Comparison of ENCODE assay signal across 24 cellular contexts in the genomic region with DNA sequence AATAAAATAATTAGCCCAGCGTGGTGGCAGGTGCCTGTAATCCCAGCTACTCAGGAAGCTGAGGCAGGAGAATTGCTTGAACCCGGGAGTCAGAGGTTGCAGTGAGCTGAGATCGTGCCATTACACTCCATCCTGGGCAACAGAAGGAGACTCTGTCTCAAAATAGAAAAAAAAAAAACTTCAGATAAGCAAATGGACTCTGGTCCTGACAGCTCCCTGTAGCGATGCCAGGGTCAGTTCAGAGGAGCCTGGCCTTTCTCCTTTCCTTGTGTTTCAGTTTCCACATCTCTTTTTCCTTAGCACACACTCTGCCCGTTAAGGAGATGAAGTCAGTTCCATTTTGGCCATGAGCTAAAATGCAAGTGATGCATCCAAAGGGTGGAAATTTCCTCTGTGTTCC.
"Had no signal": no experiment of that assay in that cellular context is flagged by ENCODE, and none has a peak within 500 bp of the region (broad histone marks: within the 10 kb centered on the region; RNA-seq: fewer than 3 reads in every experiment).

No MANE protein-coding gene starts in this region.

- H3K27me3 ChIP-seq: body of pancreas, foreskin keratinocyte, sigmoid colon had no signal

- DNase-seq: activated CD4-positive, alpha-beta memory T cell treated with anti-CD3 and anti-CD28 coated beads for 36 hours; activated CD4-positive, alpha-beta T cell treated with anti-CD3 and anti-CD28 coated beads, Interleukin-2, amount 10 ng/mL, durations not matched to agents 24 days and 14 days; activated CD4-positive, CD25-positive, alpha-beta regulatory T cell treated with anti-CD3 and anti-CD28 coated beads, Interleukin-2, amount 50 U/mL, for 72 hours; activated CD8-positive, alpha-beta memory T cell treated with anti-CD3 and anti-CD28 coated beads, Interleukin-2, amount 50 U/mL, for 48 hours; activated gamma-delta T cell treated with Interleukin-2 at 50 U/mL for 16 hours; activated T-cell treated with anti-CD3 and anti-CD28 coated beads, Interleukin-2, amount 50 U/mL, for 24 hours; anterior cingulate cortex; endodermal cell; foreskin keratinocyte; lower lobe of right lung; mesenchymal stem cell; posterior cingulate gyrus; sigmoid colon; stimulated activated CD4-positive, alpha-beta T cell treated with anti-CD3 and anti-CD28 coated beads, Interleukin-2, amount 100 ng/mL, for 24 hours; stimulated activated naive B cell treated with anti-CD40 and anti-IgM and Interleukin-4, amounts not matched to agents 10 μg/mL and 1 μg/mL and 100 μg/mL, for 72 hours; T-helper 2 cell; transverse colon had no signal

- H3K36me3 ChIP-seq: lower lobe of right lung, sigmoid colon, suprapubic skin, transverse colon had no signal

- H3K27ac ChIP-seq: body of pancreas, foreskin keratinocyte, lower lobe of right lung, sigmoid colon, suprapubic skin, transverse colon had no signal

- H3K4me3 ChIP-seq: body of pancreas, lower lobe of right lung, sigmoid colon, smooth muscle cell, suprapubic skin, transverse colon had no signal

- H3K4me2 ChIP-seq: smooth muscle cell had no signal

- H3K9me3 ChIP-seq: body of pancreas, lower lobe of right lung, sigmoid colon, suprapubic skin, transverse colon had no signal

- ATAC-seq: activated naive CD4-positive, alpha-beta T cell treated with anti-CD3 and anti-CD28 coated beads, Interleukin-2, amount 50 U/mL, for 72 hours; activated T-helper 17 cell treated with anti-CD3 and anti-CD28 coated beads, Interleukin-2, amount 50 U/mL, for 72 hours; body of pancreas; esophagus mucosa; foreskin keratinocyte; lower lobe of right lung; stimulated activated naive B cell treated with anti-CD40 and anti-IgM and Interleukin-4, amounts not matched to agents 10 μg/mL and 1 μg/mL and 100 μg/mL, for 72 hours had no signal

- FAIRE-seq: islet of Langerhans had no signal

- H3K4me1 ChIP-seq: foreskin keratinocyte had no signal
